19 cellular contexts compared by ENCODE assay signal in the genomic region with DNA sequence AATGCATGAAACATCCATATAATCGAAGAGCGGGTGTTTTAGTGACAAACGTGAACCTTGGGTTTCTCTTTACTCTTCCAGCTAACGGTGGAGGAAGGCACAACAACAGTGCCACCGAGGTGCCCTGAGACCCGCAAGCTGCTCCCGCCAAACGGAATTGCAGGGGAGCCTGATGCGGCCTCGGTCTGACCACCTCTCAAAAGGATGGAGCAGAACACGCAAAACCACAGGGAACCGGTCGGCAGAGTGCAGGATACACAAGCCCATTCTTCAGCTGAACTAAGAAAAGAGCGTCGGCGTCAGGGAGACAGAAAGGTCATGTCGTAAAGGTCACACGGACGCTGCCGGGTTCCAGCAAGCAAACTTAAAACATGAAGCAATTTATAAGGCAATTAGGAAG.
"Had no signal": no experiment of that assay in that cellular context is flagged by ENCODE, and none has a peak within 500 bp of the region (broad histone marks: within the 10 kb centered on the region; RNA-seq: fewer than 3 reads in every experiment).

No MANE protein-coding gene starts in this region.

- ATAC-seq: activated CD8-positive, alpha-beta T cell treated with anti-CD3 and anti-CD28 coated beads for 36 hours; activated T-cell treated with anti-CD3 and anti-CD28 coated beads, Interleukin-2, amount 50 U/mL, for 72 hours had no signal

- H3K79me2 ChIP-seq: parathyroid adenoma had no signal

- DNase-seq: activated B cell treated with CpG ODN at 0.5 μM for 24 hours; activated CD4-positive, alpha-beta T cell treated with anti-CD3 and anti-CD28 coated beads for 48 hours; activated CD8-positive, alpha-beta T cell treated with anti-CD3 and anti-CD28 coated beads for 36 hours; activated T-cell treated with anti-CD3 and anti-CD28 coated beads, Interleukin-2, amount 50 U/mL, for 72 hours; effector CD4-positive, alpha-beta T cell; foreskin fibroblast; kidney glomerular epithelial cell; naive B cell; retina; small intestine; stimulated activated CD4-positive, alpha-beta T cell treated with anti-CD3 and anti-CD28 coated beads, Interleukin-4, amount 100 ng/mL, for 4 hours; stimulated activated CD8-positive, alpha-beta memory T cell treated with anti-CD3 and anti-CD28 coated beads, Interleukin-4, amount 100 ng/mL, for 48 hours; stimulated activated naive CD4-positive, alpha-beta T cell treated with Interleukin-2 at 50 U/mL for 16 hours; substantia nigra; SW 1271; transverse colon had no signal

- H2AFZ ChIP-seq: parathyroid adenoma had no signal

- H3K4me1 ChIP-seq: parathyroid adenoma, transverse colon had no signal

- H3K27ac ChIP-seq: cardiac muscle cell, parathyroid adenoma, transverse colon had no signal

- H3K27me3 ChIP-seq: cardiac muscle cell, transverse colon had no signal

- H3K9ac ChIP-seq: parathyroid adenoma had no signal

- H3K36me3 ChIP-seq: cardiac muscle cell had no signal

- FAIRE-seq: colon, small intestine had no signal

- H3K4me3 ChIP-seq: cardiac muscle cell, transverse colon had no signal
